ENCODE assay signal across 8 cellular contexts in the genomic region with DNA sequence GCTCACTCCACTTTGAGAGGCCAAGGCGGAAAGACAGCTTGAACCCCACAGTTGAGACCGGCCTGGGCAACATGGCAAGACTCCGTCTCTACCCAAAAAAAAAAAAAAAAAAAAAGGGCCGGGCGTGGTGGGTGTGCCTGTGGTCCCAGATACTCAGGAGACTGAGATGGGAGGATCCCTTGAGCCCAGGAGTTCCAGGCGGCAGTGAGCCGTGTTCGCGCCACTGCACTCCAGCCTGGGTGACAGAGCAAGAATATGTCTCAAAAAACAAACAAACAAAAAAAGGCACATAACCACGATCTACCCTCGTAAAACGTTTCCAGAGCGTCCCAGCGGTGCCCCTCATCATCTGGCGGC. TPM values are rescaled to one million over a fixed set of nuclear protein-coding genes. Genes with fewer than 3 reads are reported as not detected.
A peak's percentile ranks its signal among the peaks of the same experiment; 100 is the strongest.
DNase-seq lines count a peak whose midpoint lies in the region; ATAC-seq, FAIRE-seq and TF ChIP-seq lines count a peak whose summit lies in the region.

No MANE protein-coding gene starts in this region.

- H3K27me3 Mint-ChIP-seq in Caco-2 (ENCODE audit: insufficient read depth, unreplicated experiment): no peaks in the 10 kb centered on the region

- BruUV-seq in Caco-2 (replicated peaks; lab: Mats Ljungman, UMichigan): no TSS peak

- H3K4me3 ChIP-seq in Caco-2 (ENCODE audit: low read depth, low read length) (peak overlapping the region; percentile 80), esophagus muscularis mucosa (peak overlapping the region; percentile 74 to 97 (median 86)), pancreas (peak overlapping the region; percentile 70 to 88 (median 82))

- TF ChIP-seq CTCF in Caco-2 (IDR thresholded peaks at IDR 0.05; ENCODE audit: insufficient read depth in 1 of 2, low read depth in 1 of 2, low read length in 1 of 2, severe bottlenecking in 1 of 2, unreplicated experiment in 1 of 2): no peak
- no peak for TF ChIP-seq CTCF in RWPE1 (conservative IDR thresholded peaks at IDR 0.05; ENCODE audit: low read depth)
- TF ChIP-seq CTCF in esophagus muscularis mucosa (IDR thresholded peaks at IDR 0.05): no peak
- no peak for TF ChIP-seq CTCF in pancreas (IDR thresholded peaks at IDR 0.05)

- no peaks in the 10 kb centered on the region for H3K9me3 ChIP-seq in Caco-2
- H3K9me3 ChIP-seq in esophagus muscularis mucosa: no peaks in the 10 kb centered on the region
- H3K9me3 ChIP-seq in pancreas: no peaks in the 10 kb centered on the region

- no peak for TF ChIP-seq EP300 in esophagus muscularis mucosa (IDR thresholded peaks at IDR 0.05)

- no peak for FAIRE-seq in pancreas (lab: Jason Lieb, UNC)

- no peak for ATAC-seq in pancreas

- peaks cover 18% of the 10 kb centered on the region for H3K4me1 Mint-ChIP-seq in Caco-2 (ENCODE audit: low read depth, unreplicated experiment)

- POLR2A ChIA-PET in Caco-2 (lab: Charles Lee) (interaction anchor here (1.2 to 1.9 kb wide), 2 partner anchors 10 to 88 kb away, joined by 5 to 63 read pairs; a partner anchor contains a TSS), RWPE1 (lab: Yijun Ruan, JAX; ENCODE audit: low non-redundant PET) (interaction anchor here (0.6 to 1.8 kb wide), 2 partner anchors 10 to 85 kb away, joined by 3 to 14 read pairs; a partner anchor contains a TSS)

- 13% methylated on average over 15 of the region's 15 CpGs for WGBS in esophagus muscularis mucosa
- 10 to 14% methylated on average over 13 to 15 of the region's 15 CpGs for WGBS in pancreas, 2 donors

- H3K27ac ChIP-seq in RWPE1 (peak overlapping the region; percentile 94), esophagus muscularis mucosa (replicated peaks in 1 of 4) (peak overlapping the region; percentile 80 to 89 (median 86)), pancreas (peak overlapping the region; percentile 46 to 80 (median 76))

- CTCF ChIA-PET in Caco-2 (lab: Charles Lee) (interaction anchor here (0.6 to 2.4 kb wide), 7 partner anchors 9 to 177 kb away, joined by 3 to 25 read pairs (median 9); a partner anchor contains a TSS), RWPE1 (lab: Yijun Ruan, JAX) (interaction anchor here (0.9 to 2.5 kb wide), 2 partner anchors 9 to 11 kb away, joined by 3 to 15 read pairs; no protein-coding TSS in a partner anchor)

- TF ChIP-seq POLR2A in esophagus muscularis mucosa (IDR thresholded peaks at IDR 0.05; ENCODE audit: low read depth): no peak

- peak overlapping the region; percentile 63 for H3K27ac Mint-ChIP-seq in Caco-2 (ENCODE audit: unreplicated experiment)

- DNase-seq in Caco-2 (no peak), RWPE1 (ENCODE audit: low spot score) (no peak), esophagus muscularis mucosa (ENCODE audit: extremely low spot score) (no peak), pancreas (no peak), NCI-H1930 (lab: John Stamatoyannopoulos, UW) (no peak), islet precursor cell (no peak), RKO (ENCODE audit: low spot score) (no peak), iPS-NIHi7 (ENCODE audit: extremely low spot score) (no peak)

- H3K4me3 Mint-ChIP-seq in Caco-2 (ENCODE audit: unreplicated experiment): peak overlapping the region; percentile 76

- H3K27me3 ChIP-seq in Caco-2 (replicated peaks; ENCODE audit: control insufficient read depth, insufficient read depth, low read length) (no peaks in the 10 kb centered on the region), esophagus muscularis mucosa (no peaks in the 10 kb centered on the region), pancreas (no peaks in the 10 kb centered on the region)

- H3K36me3 ChIP-seq in Caco-2 (ENCODE audit: control insufficient read depth, insufficient read depth, low read length) (peaks cover 4% of the 10 kb centered on the region; the same call in 1 of the 2 replicates), esophagus muscularis mucosa (peaks cover 0 to 27% (median 13%) of the 10 kb centered on the region in 4 donors), pancreas (no peaks in the 10 kb centered on the region)

- peaks cover 5% of the 10 kb centered on the region; the same call in 1 of the 2 replicates for H3K4me1 ChIP-seq in Caco-2
- H3K4me1 ChIP-seq in esophagus muscularis mucosa: peaks cover 20 to 32% (median 29%) of the 10 kb centered on the region in 4 donors
- peaks cover 0 to 9% (median 0%) of the 10 kb centered on the region in 3 donors for H3K4me1 ChIP-seq in pancreas

- H3K9me3 Mint-ChIP-seq in Caco-2 (ENCODE audit: unreplicated experiment): no peaks in the 10 kb centered on the region

- peaks cover 60% of the 10 kb centered on the region for H3K36me3 Mint-ChIP-seq in Caco-2 (ENCODE audit: insufficient read depth, unreplicated experiment)

- intact Hi-C loops in Caco-2 (cut with micrococcal nuclease; ENCODE audit: unreplicated experiment) (no loop called here), esophagus muscularis mucosa (cut with DNase I) (no loop called here), pancreas (cut with DNase I) (no loop called here)

RNA-seq across cellular contexts. Expression of a gene that starts 0.9 kb away (rescaled TPM):
- 55.1 and 63.5 TPM in 2 replicates for total RNA-seq in Caco-2 (2022)
- total RNA-seq in esophagus muscularis mucosa: 10 to 100 TPM; 10.7 to 16.7 (median 12.7) TPM
- total RNA-seq in pancreas: 10 to 100 TPM in 5 of 6 donors, 1 to 10 TPM in 1; 9.4 to 18.0 (median 12.8) TPM
- 10 to 100 TPM; 39.8 to 45.2 TPM for polyA plus RNA-seq in pancreas

RNA-seq across cellular contexts. Expression of a gene that starts 10.7 kb away (rescaled TPM):
- total RNA-seq in Caco-2 (2022) (384 and 389 TPM in 2 replicates), esophagus muscularis mucosa (10 to 100 TPM; 56.9 to 87.3 (median 78.7) TPM), pancreas (10 to 100 TPM; 49.0 to 72.8 (median 62.9) TPM)
- polyA plus RNA-seq in pancreas: 10 to 100 TPM; 57.7 to 68.5 TPM

RNA-seq across cellular contexts. Expression of a gene that starts 13.0 kb away (rescaled TPM):
- 0.26 TPM in 1 of 2 replicates, not detected in the other for total RNA-seq in Caco-2 (2022)
- 1 to 10 TPM in 3 of 4 donors, under 1 TPM in 1; 0.57 to 2.8 (median 1.2) TPM for total RNA-seq in esophagus muscularis mucosa
- total RNA-seq in pancreas: 1 to 10 TPM in 4 of 6 donors, under 1 TPM in 2; 0.05 to 2.9 (median 1.1) TPM
- polyA plus RNA-seq in pancreas: 1 to 10 TPM; 1.5 to 2.5 TPM

RNA-seq across cellular contexts. Expression of a gene that starts 17.5 kb away (rescaled TPM):
- total RNA-seq in Caco-2 (2022): 4.5 and 5.8 TPM in 2 replicates
- 10 to 100 TPM in 3 of 4 donors, 1 to 10 TPM in 1; 8.3 to 28.3 (median 11.8) TPM for total RNA-seq in esophagus muscularis mucosa
- total RNA-seq in pancreas: 1 to 10 TPM; 1.3 to 5.0 (median 2.3) TPM
- polyA plus RNA-seq in pancreas: 10 to 100 TPM in 1 of 2 donors, 1 to 10 TPM in 1; 9.4 to 11.2 TPM

RNA-seq across cellular contexts. Expression of a gene that starts 24.6 kb away (rescaled TPM):
- 0.09 and 0.28 TPM in 2 replicates for total RNA-seq in Caco-2 (2022)
- total RNA-seq in esophagus muscularis mucosa: 1 to 10 TPM in 2 of 4 donors, under 1 TPM in 2; 0.83 to 1.9 (median 1.2) TPM
- total RNA-seq in pancreas: 1 to 10 TPM in 1 of 6 donors, under 1 TPM in 5; 0.39 to 1.1 (median 0.80) TPM
- polyA plus RNA-seq in pancreas: 1 to 10 TPM in 1 of 2 donors, under 1 TPM in 1; 0.89 to 2.2 TPM
